In the genomic region with DNA sequence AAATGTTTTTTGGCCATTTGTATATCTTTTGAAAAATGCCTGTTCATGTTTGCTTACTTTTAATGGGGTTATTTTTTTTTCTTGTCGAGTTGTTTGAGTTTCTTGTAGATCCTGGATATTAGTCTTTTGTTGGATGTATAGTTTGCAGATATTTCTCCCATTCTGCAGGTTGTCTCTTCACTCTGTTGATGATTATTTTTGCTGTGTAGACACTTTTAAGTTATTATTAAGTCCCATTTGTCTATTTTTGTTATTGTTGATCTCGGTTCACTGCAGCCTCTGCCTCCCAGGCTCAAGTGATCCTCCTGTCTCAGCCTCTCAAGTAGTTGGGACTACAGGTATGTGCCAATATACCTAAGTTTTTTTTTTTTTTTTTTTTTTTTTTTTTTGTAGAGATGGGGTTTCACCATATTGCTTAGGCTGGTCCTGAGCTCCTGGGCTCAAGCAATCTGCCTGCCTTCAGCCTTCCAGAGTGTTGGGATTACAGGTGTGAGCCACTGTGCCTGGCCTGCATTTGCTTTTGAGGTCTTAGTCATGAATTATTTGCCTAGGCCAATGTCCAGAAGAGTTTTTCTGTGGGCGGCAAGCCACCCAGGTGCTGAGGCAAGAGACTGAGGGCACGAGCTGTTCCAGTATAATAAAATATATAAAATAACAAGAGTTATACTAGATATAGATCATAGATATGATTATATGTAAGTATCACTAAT, we compare ENCODE assay signal across 1 cellular context. TPM values are rescaled to one million over a fixed set of nuclear protein-coding genes. Genes with fewer than 3 reads are reported as not detected.
"Had no signal": no experiment of that assay in that cellular context is flagged by ENCODE, and none has a peak within 500 bp of the region (broad histone marks: within the 10 kb centered on the region; RNA-seq: fewer than 3 reads in every experiment).

No MANE protein-coding gene starts in this region.

RNA-seq across cellular contexts. Expression of gene PCBP3, which starts 18.5 kb away (rescaled TPM):
- total RNA-seq: HT-29 had no signal
